In genomic region chr1:115283249-115283648, GRCh38 we compare ENCODE assay signal across 25 cellular contexts. TPM values are rescaled to one million over a fixed set of nuclear protein-coding genes. Genes with fewer than 3 reads are reported as not detected.
DNase-seq lines count a peak whose midpoint lies in the region; ATAC-seq, FAIRE-seq and TF ChIP-seq lines count a peak whose summit lies in the region.
"Had no signal": no experiment of that assay in that cellular context is flagged by ENCODE, and none has a peak within 500 bp of the region (broad histone marks: within the 10 kb centered on the region; RNA-seq: fewer than 3 reads in every experiment).

No MANE protein-coding gene starts in this region.

- no peak for ATAC-seq in HepG2
- ATAC-seq in GM21423 (IDR thresholded peaks at IDR 0.05; ENCODE audit: unreplicated experiment) = no peak

- H2AFZ ChIP-seq in HepG2 (ENCODE audit: low read length) = no peak overlapping the region

- H3K36me3 ChIP-seq in liver (ENCODE audit: control insufficient read depth in 4 of 4, insufficient read depth in 3 of 4, low read depth in 1 of 4, low read length in 3 of 4) = no peaks in the 10 kb centered on the region
- no peaks in the 10 kb centered on the region for H3K36me3 ChIP-seq in HepG2 (replicated peaks in 1 of 2; ENCODE audit: control insufficient read depth in 1 of 2, insufficient read depth in 2 of 2, low read length in 2 of 2)
- no peaks in the 10 kb centered on the region for H3K36me3 ChIP-seq in muscle layer of colon (ENCODE audit: insufficient read depth, low read length)
- peaks cover 0 to 2% (median 0%) of the 10 kb centered on the region in 5 donors for H3K36me3 ChIP-seq in subcutaneous abdominal adipose tissue (ENCODE audit: control insufficient read depth in 5 of 5, insufficient read depth in 5 of 5, low read length in 5 of 5)
- H3K36me3 ChIP-seq: BLaER1 treated with 17β-estradiol and CSF1 and Interleukin-3, amounts not matched to agents 10 nM and 100 nM had no signal

- no peak overlapping the region for H3K4me2 ChIP-seq in HepG2 (ENCODE audit: low read depth, low read length)
- H3K4me2 ChIP-seq: KMS-11 had no signal

- H3K9ac ChIP-seq in liver (ENCODE audit: low read depth in 1 of 2, low read length in 2 of 2) (no peak overlapping the region), HepG2 (ENCODE audit: insufficient read depth, low read depth, low read length) (no peak overlapping the region), muscle layer of colon (ENCODE audit: low read length) (no peak overlapping the region), subcutaneous abdominal adipose tissue (ENCODE audit: low read length in 5 of 5) (peak overlapping the region in 2 of 5 donors; percentile 40 to 70)
- H3K9ac ChIP-seq: BLaER1 treated with 17β-estradiol and CSF1 and Interleukin-3, amounts not matched to agents 10 nM and 100 nM; KMS-11 had no signal

- H3K4me1 ChIP-seq in liver (ENCODE audit: control insufficient read depth in 4 of 4, insufficient read depth in 4 of 4, low read length in 3 of 4) (no peaks in the 10 kb centered on the region), HepG2 (ENCODE audit: insufficient read depth, low read length) (no peaks in the 10 kb centered on the region), muscle layer of colon (ENCODE audit: insufficient read depth, low read length) (peaks cover 23% of the 10 kb centered on the region), subcutaneous abdominal adipose tissue (ENCODE audit: control insufficient read depth in 5 of 5, insufficient read depth in 5 of 5, low read length in 5 of 5) (peaks cover 17 to 61% (median 54%) of the 10 kb centered on the region in 5 donors)

- 81% methylated on average over 13 of the region's 13 CpGs for WGBS in liver
- WGBS in HepG2 (ENCODE audit: low lambda C conversion rate) = 64% methylated on average over 8 of the region's 13 CpGs

- no peak overlapping the region for H3K27ac Mint-ChIP-seq in chondrocyte (ENCODE audit: unreplicated experiment)
- H3K27ac Mint-ChIP-seq: naive thymus-derived CD4-positive, alpha-beta T cell; stimulated activated naive B cell treated with anti-CD40 and anti-IgM and Interleukin-4, amounts not matched to agents 10 μg/mL and 1 μg/mL and 100 μg/mL, for 72 hours; T-helper 1 cell treated with Interleukin-12 subunit alpha and Interleukin-12 subunit beta and Interleukin-4 antibody, amounts not matched to agents 30 μg/mL and 1 μg/mL, for 36 hours had no signal

- H3K27me3 ChIP-seq in liver (ENCODE audit: control insufficient read depth in 4 of 4, insufficient read depth in 4 of 4, low read length in 3 of 4) = peaks cover 0 to 2% (median 0%) of the 10 kb centered on the region in 4 donors
- no peaks in the 10 kb centered on the region; a peak in 1 of 5 replicates for H3K27me3 ChIP-seq in HepG2 (ENCODE audit: control insufficient read depth in 1 of 2, insufficient read depth in 2 of 2, low read length in 2 of 2)
- no peaks in the 10 kb centered on the region for H3K27me3 ChIP-seq in muscle layer of colon (ENCODE audit: control insufficient read depth in 1 of 2, insufficient read depth in 2 of 2, low read length in 2 of 2)
- no peaks in the 10 kb centered on the region for H3K27me3 ChIP-seq in subcutaneous abdominal adipose tissue (ENCODE audit: control insufficient read depth in 5 of 5, insufficient read depth in 4 of 5, low read length in 5 of 5)
- H3K27me3 ChIP-seq: BLaER1 treated with 17β-estradiol and CSF1 and Interleukin-3, amounts not matched to agents 10 nM and 100 nM had no signal

- no peak overlapping the region for H3K4me3 ChIP-seq in liver (ENCODE audit: low read depth in 1 of 3, low read length in 3 of 3)
- no peak overlapping the region for H3K4me3 ChIP-seq in HepG2 (replicated peaks in 1 of 3; ENCODE audit: insufficient read depth in 1 of 3, low read depth in 2 of 3, low read length in 3 of 3)
- H3K4me3 ChIP-seq in muscle layer of colon (ENCODE audit: low read depth in 1 of 2, low read length in 2 of 2) = no peak overlapping the region
- peak overlapping the region in 3 of 5 donors; percentile 14 to 27 (median 17) for H3K4me3 ChIP-seq in subcutaneous abdominal adipose tissue (ENCODE audit: low read depth in 1 of 5, low read length in 5 of 5)
- H3K4me3 ChIP-seq: BLaER1 treated with 17β-estradiol and CSF1 and Interleukin-3, amounts not matched to agents 10 nM and 100 nM had no signal

- TF ChIP-seq EP300 in HepG2 (IDR thresholded peaks at IDR 0.05; ENCODE audit: low read depth in 2 of 2, low read length in 2 of 2) (no peak), HepG2 (CRISPR knock-in tag; IDR thresholded peaks at IDR 0.05; ENCODE audit: borderline replicate concordance) (no peak)

- FAIRE-seq in HepG2 (lab: Jason Lieb, UNC) = no peak
- FAIRE-seq: A204.1, colon, endothelial cell of umbilical vein had no signal

- no peak for DNase-seq in HepG2 (ENCODE audit: low spot score)
- DNase-seq in NCI-H82 (lab: John Stamatoyannopoulos, UW) = no peak
- no peak for DNase-seq in RKO (ENCODE audit: low spot score)
- DNase-seq in chondrocyte (ENCODE audit: low spot score) = no peak
- DNase-seq: activated CD4-positive, alpha-beta T cell treated with anti-CD3 and anti-CD28 coated beads, Interleukin-2, amount 50 U/mL, for 4 hours; activated naive CD4-positive, alpha-beta T cell treated with Interleukin-2 at 50 U/mL for 16 hours; activated T-cell treated with anti-CD3 and anti-CD28 coated beads for 4 hours; naive thymus-derived CD4-positive, alpha-beta T cell; NCI-H1092; NCI-H524; SHP77; stimulated activated naive B cell treated with anti-CD40 and anti-IgM and Interleukin-4, amounts not matched to agents 10 μg/mL and 1 μg/mL and 100 μg/mL, for 72 hours had no signal

- POLR2A ChIA-PET in HepG2 (lab: Yijun Ruan, JAX) = no interaction called here

- H4K20me1 ChIP-seq in HepG2 (ENCODE audit: insufficient read depth, low read length) = no peaks in the 10 kb centered on the region
- H4K20me1 ChIP-seq: BLaER1 treated with 17β-estradiol and CSF1 and Interleukin-3, amounts not matched to agents 10 nM and 100 nM had no signal

- no peaks in the 10 kb centered on the region for H3K9me3 ChIP-seq in liver (ENCODE audit: control insufficient read depth in 4 of 4, low read length in 3 of 4)
- no peaks in the 10 kb centered on the region for H3K9me3 ChIP-seq in HepG2 (ENCODE audit: low read length)
- H3K9me3 ChIP-seq in muscle layer of colon (ENCODE audit: low read length) = no peaks in the 10 kb centered on the region
- H3K9me3 ChIP-seq in subcutaneous abdominal adipose tissue (ENCODE audit: control insufficient read depth in 5 of 5, low read length in 5 of 5) = no peaks in the 10 kb centered on the region
- H3K9me3 ChIP-seq: BLaER1 treated with 17β-estradiol and CSF1 and Interleukin-3, amounts not matched to agents 10 nM and 100 nM had no signal

- no TSS peak for BruUV-seq in HepG2 (replicated peaks; lab: Mats Ljungman, UMichigan)

- H3K27ac ChIP-seq in liver (ENCODE audit: low read depth in 1 of 2, low read length in 2 of 2) (peak overlapping the region; percentile 40 to 45), HepG2 (ENCODE audit: extremely low read length, insufficient read depth, low read length) (no peak overlapping the region), muscle layer of colon (ENCODE audit: low read depth, low read length) (peak overlapping the region; percentile 25), subcutaneous abdominal adipose tissue (ENCODE audit: low read depth, low read length) (peak overlapping the region; percentile 92)
- H3K27ac ChIP-seq: KMS-11, VCaP had no signal

- no peak for TF ChIP-seq POLR2A in HepG2 (IDR thresholded peaks at IDR 0.05; ENCODE audit: insufficient read depth in 1 of 2, low read depth in 2 of 2, low read length in 2 of 2)

- in situ Hi-C loops in HepG2 (cut with HindIII; ENCODE audit: extremely low pct_ligation_motif_present, low pct_unique_long_range_greater_than_20kb) = no loop called here

- peaks cover 29% of the 10 kb centered on the region for H3K36me3 Mint-ChIP-seq in chondrocyte (ENCODE audit: low read depth)
- H3K36me3 Mint-ChIP-seq: naive thymus-derived CD4-positive, alpha-beta T cell; stimulated activated naive B cell treated with anti-CD40 and anti-IgM and Interleukin-4, amounts not matched to agents 10 μg/mL and 1 μg/mL and 100 μg/mL, for 72 hours had no signal

- no peak overlapping the region for H3K4me3 Mint-ChIP-seq in chondrocyte (ENCODE audit: unreplicated experiment)
- H3K4me3 Mint-ChIP-seq: naive thymus-derived CD4-positive, alpha-beta T cell; stimulated activated naive B cell treated with anti-CD40 and anti-IgM and Interleukin-4, amounts not matched to agents 10 μg/mL and 1 μg/mL and 100 μg/mL, for 72 hours; T-helper 1 cell treated with Interleukin-12 subunit alpha and Interleukin-12 subunit beta and Interleukin-4 antibody, amounts not matched to agents 30 μg/mL and 1 μg/mL, for 36 hours had no signal

- peaks cover 46% of the 10 kb centered on the region for H3K4me1 Mint-ChIP-seq in chondrocyte (ENCODE audit: low read depth)
- H3K4me1 Mint-ChIP-seq: naive thymus-derived CD4-positive, alpha-beta T cell; stimulated activated naive B cell treated with anti-CD40 and anti-IgM and Interleukin-4, amounts not matched to agents 10 μg/mL and 1 μg/mL and 100 μg/mL, for 72 hours had no signal

- no peak for TF ChIP-seq RAD21 in liver (IDR thresholded peaks at IDR 0.05)
- no peak for TF ChIP-seq RAD21 in HepG2 (CRISPR knock-in tag; IDR thresholded peaks at IDR 0.05)

- no peak for TF ChIP-seq CTCF in liver (IDR thresholded peaks at IDR 0.05; ENCODE audit: low read depth, low read length, missing input control)
- no peak for TF ChIP-seq CTCF in HepG2 (CRISPR knock-in tag; IDR thresholded peaks at IDR 0.05)
- TF ChIP-seq CTCF in chondrocyte (IDR thresholded peaks at IDR 0.05) = no peak

- H3K27me3 Mint-ChIP-seq in chondrocyte (ENCODE audit: low read depth) = no peaks in the 10 kb centered on the region
- H3K27me3 Mint-ChIP-seq: stimulated activated naive B cell treated with anti-CD40 and anti-IgM and Interleukin-4, amounts not matched to agents 10 μg/mL and 1 μg/mL and 100 μg/mL, for 72 hours had no signal

- H3K79me2 ChIP-seq in HepG2 (ENCODE audit: insufficient read depth, low read length) = no peaks in the 10 kb centered on the region

- CTCF ChIA-PET in HepG2 (lab: Yijun Ruan, JAX; ENCODE audit: low intra/inter-chr PET ratio, low total read pairs) = no interaction called here

- no peaks in the 10 kb centered on the region for H3K9me3 Mint-ChIP-seq in chondrocyte (ENCODE audit: low read depth)
- H3K9me3 Mint-ChIP-seq: stimulated activated naive B cell treated with anti-CD40 and anti-IgM and Interleukin-4, amounts not matched to agents 10 μg/mL and 1 μg/mL and 100 μg/mL, for 72 hours; T-helper 1 cell treated with Interleukin-12 subunit alpha and Interleukin-12 subunit beta and Interleukin-4 antibody, amounts not matched to agents 30 μg/mL and 1 μg/mL, for 36 hours had no signal

- intact Hi-C loops in HepG2 (cut with micrococcal nuclease; ENCODE audit: unreplicated experiment) = no loop called here

RNA-seq across cellular contexts. Expression of gene NGF, which starts 54.8 kb away (rescaled TPM):
- total RNA-seq in liver (1 to 10 TPM in 1 of 2 donors, under 1 TPM in 1; 0.79 to 1.0 TPM), HepG2 (2016; rRNA removed; fragmentation: Illumina TruSeq; extraction: Trizol) (not detected in 2 replicates), chondrocyte (33.9 to 41.7 TPM (median 41.4 TPM) in 3 replicates)
- polyA plus RNA-seq in liver (1 to 10 TPM; 1.5 to 2.1 TPM), HepG2 (2011; rRNA removed) (not detected in 2 replicates)
- not detected in 2 replicates for total RNA-seq in HepG2 (2016; cell fraction: cytosol; rRNA removed; fragmentation: Illumina TruSeq; extraction: Trizol; ENCODE audit: low read depth)
- total RNA-seq in HepG2 (2016; cell fraction: insoluble cytoplasmic fraction; rRNA removed; fragmentation: Illumina TruSeq; extraction: Trizol) = not detected in 2 replicates
- not detected in 2 replicates for total RNA-seq in HepG2 (2016; cell fraction: membrane; rRNA removed; fragmentation: Illumina TruSeq; extraction: Trizol)
- total RNA-seq in HepG2 (2016; cell fraction: nucleus; rRNA removed; fragmentation: Illumina TruSeq; extraction: Trizol) = not detected in 2 replicates
- not detected in 2 replicates for polyA plus RNA-seq in HepG2 (2011; cell fraction: cytosol; rRNA removed)
- not detected in 2 replicates for polyA plus RNA-seq in HepG2 (2011; cell fraction: nucleus; rRNA removed)
- not detected in 2 replicates for polyA plus RNA-seq in HepG2 (2012)
- not detected in 2 replicates for polyA plus RNA-seq in HepG2 (2016; cell fraction: cytosol; fragmentation: Illumina TruSeq; extraction: Trizol; ENCODE audit: low read depth)
- not detected in 2 replicates for polyA plus RNA-seq in HepG2 (2016; cell fraction: insoluble cytoplasmic fraction; fragmentation: Illumina TruSeq; extraction: Trizol; ENCODE audit: low read depth)
- polyA plus RNA-seq in HepG2 (2016; cell fraction: membrane; fragmentation: Illumina TruSeq; extraction: Trizol; ENCODE audit: low read depth) = not detected in 2 replicates
- not detected in 2 replicates for polyA plus RNA-seq in HepG2 (2016; cell fraction: nucleus; fragmentation: Illumina TruSeq; extraction: Trizol; ENCODE audit: insufficient read depth, low read depth)
- not detected in 2 replicates for polyA minus RNA-seq in HepG2 (2011; rRNA and poly(A)+ RNA removed; ENCODE audit: low replicate concordance)
- polyA minus RNA-seq in HepG2 (2011; cell fraction: cytosol; rRNA and poly(A)+ RNA removed) = not detected in 2 replicates
- not detected in 2 replicates for polyA minus RNA-seq in HepG2 (2011; cell fraction: nucleus; rRNA and poly(A)+ RNA removed)
- total RNA-seq: endothelial cell of umbilical vein; G401; naive thymus-derived CD4-positive, alpha-beta T cell; pulmonary artery endothelial cell had no signal
- polyA plus RNA-seq: endothelial cell of umbilical vein; naive thymus-derived CD4-positive, alpha-beta T cell had no signal

Comparison
In these comparisons a context has a peak if more than half of its experiments do, and no peak if none do; other contexts are left out.
1. H3K4me3 ChIP-seq: peak in subcutaneous abdominal adipose tissue (3 of 5); none in liver (0 of 3), HepG2 (0 of 3) and muscle layer of colon (0 of 2).
2. RNA of gene NGF, which starts 54.8 kb away (total RNA-seq): 33.9 to 41.7 TPM in chondrocyte; 0.79 to 1.0 TPM in liver and not detected in HepG2; every median in the first group is over 10 times any median in the second.